9 cellular contexts compared by ENCODE assay signal in the genomic region with DNA sequence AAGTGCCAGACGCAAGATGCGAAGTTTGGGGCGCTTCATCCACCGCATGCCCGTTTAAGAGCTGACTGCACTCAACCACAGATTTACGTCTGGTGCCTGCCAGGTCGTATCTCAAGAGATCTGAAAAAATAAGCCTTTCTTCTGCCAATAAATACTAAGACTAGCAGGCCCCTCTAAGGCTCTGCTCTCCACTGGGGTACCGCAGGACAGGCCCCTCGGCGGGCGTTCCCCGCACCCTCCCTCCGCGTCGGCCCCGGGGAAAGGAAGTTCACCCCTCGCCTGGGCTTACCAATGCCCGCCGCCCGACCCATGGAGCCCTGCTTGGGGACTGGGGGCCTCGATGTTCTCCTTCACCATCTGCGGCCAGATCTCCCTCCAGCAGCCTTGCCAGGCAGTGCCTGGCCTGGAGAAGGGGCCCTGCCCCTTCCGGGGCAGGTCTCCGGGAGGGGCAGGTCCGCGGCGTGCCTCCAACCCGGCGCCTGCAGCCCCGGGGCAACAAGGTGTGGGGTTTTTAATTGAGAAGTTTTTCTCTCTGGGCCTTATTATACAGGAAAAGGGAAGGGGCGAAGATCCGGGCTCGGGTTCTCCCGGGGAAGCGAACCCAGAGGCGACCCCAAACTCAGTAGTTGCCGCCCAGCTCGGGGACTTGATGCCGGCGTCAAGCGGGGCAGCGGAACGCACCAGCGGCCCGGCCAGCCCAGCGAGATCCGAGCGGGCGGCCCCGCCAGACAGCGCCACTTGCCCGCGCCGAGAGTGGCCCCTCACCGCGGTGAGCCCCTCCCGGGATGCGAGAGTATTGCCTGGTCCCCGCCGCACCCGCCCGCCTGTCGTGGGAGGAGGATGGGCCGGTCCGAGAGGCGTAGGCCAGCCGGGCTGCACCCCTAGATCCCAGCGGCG. TPM values are rescaled to one million over a fixed set of nuclear protein-coding genes. Genes with fewer than 3 reads are reported as not detected.
DNase-seq lines count a peak whose midpoint lies in the region; ATAC-seq, FAIRE-seq and TF ChIP-seq lines count a peak whose summit lies in the region.
"Had no signal": no experiment of that assay in that cellular context is flagged by ENCODE, and none has a peak within 500 bp of the region (broad histone marks: within the 10 kb centered on the region; RNA-seq: fewer than 3 reads in every experiment).

No MANE protein-coding gene starts in this region.

- H3K9me1 ChIP-seq in endothelial cell of umbilical vein (replicated peaks; ENCODE audit: control insufficient read depth, extremely low read depth, insufficient read depth, low read length), result no peaks in the 10 kb centered on the region

- WGBS in thymus, result 2% methylated on average over 69 of the region's 69 CpGs

- H3K36me3 Mint-ChIP-seq in activated CD4-positive, alpha-beta T cell treated with anti-CD3 and anti-CD28 coated beads, Interleukin-2, amount 10 ng/mL, durations not matched to agents 7 days and 5 days (ENCODE audit: low read depth), result peaks cover 5% of the 10 kb centered on the region

- H3K4me3 Mint-ChIP-seq in activated CD4-positive, alpha-beta T cell treated with anti-CD3 and anti-CD28 coated beads, Interleukin-2, amount 10 ng/mL, durations not matched to agents 7 days and 5 days, result peak overlapping the region; percentile 90

- peak overlapping the region; percentile 74 to 91 (median 81) for H3K4me3 ChIP-seq in endothelial cell of umbilical vein (replicated peaks in 1 of 3; ENCODE audit: insufficient read depth in 1 of 3, low read depth in 1 of 3, low read length in 3 of 3)
- H3K4me3 ChIP-seq in mucosa of rectum (ENCODE audit: low read length in 2 of 2), result peak overlapping the region; percentile 63 to 72
- peak overlapping the region; percentile 88 for H3K4me3 ChIP-seq in thymus (ENCODE audit: low read length)

- peaks cover 42% of the 10 kb centered on the region for H3K4me1 Mint-ChIP-seq in activated CD4-positive, alpha-beta T cell treated with anti-CD3 and anti-CD28 coated beads, Interleukin-2, amount 10 ng/mL, durations not matched to agents 7 days and 5 days

- H4K20me1 ChIP-seq in endothelial cell of umbilical vein (replicated peaks; ENCODE audit: control insufficient read depth, extremely low read depth, insufficient read depth, low read length), result no peaks in the 10 kb centered on the region

- in situ Hi-C loops in KBM-7 (cut with MboI; ENCODE audit: low pct_unique_long_range_greater_than_20kb, low sequenced_read_pairs), result no loop called here

- no peaks in the 10 kb centered on the region for H3K9me3 Mint-ChIP-seq in activated CD4-positive, alpha-beta T cell treated with anti-CD3 and anti-CD28 coated beads, Interleukin-2, amount 10 ng/mL, durations not matched to agents 7 days and 5 days

- peak overlapping the region; percentile 93 for H2AFZ ChIP-seq in endothelial cell of umbilical vein (ENCODE audit: low read depth, low read length)

- no peak for TF ChIP-seq POLR2A in endothelial cell of umbilical vein (IDR thresholded peaks at IDR 0.05; ENCODE audit: low read depth, low read length)

- H3K79me2 ChIP-seq in endothelial cell of umbilical vein (ENCODE audit: control insufficient read depth, insufficient read depth, low read length), result no peaks in the 10 kb centered on the region

- H3K27ac ChIP-seq in endothelial cell of umbilical vein (ENCODE audit: insufficient read depth, low read depth, low read length) (no peak overlapping the region), mucosa of rectum (ENCODE audit: low read depth in 2 of 2, low read length in 2 of 2) (no peak overlapping the region), thymus (ENCODE audit: low read depth) (no peak overlapping the region)

- peak overlapping the region; percentile 86 for H3K27ac Mint-ChIP-seq in activated CD4-positive, alpha-beta T cell treated with anti-CD3 and anti-CD28 coated beads, Interleukin-2, amount 10 ng/mL, durations not matched to agents 7 days and 5 days

- H3K9me3 ChIP-seq in endothelial cell of umbilical vein (replicated peaks; ENCODE audit: control insufficient read depth, insufficient read depth, low read length), result no peaks in the 10 kb centered on the region
- no peaks in the 10 kb centered on the region for H3K9me3 ChIP-seq in mucosa of rectum (ENCODE audit: control insufficient read depth in 2 of 2, low read length in 2 of 2)
- no peaks in the 10 kb centered on the region for H3K9me3 ChIP-seq in thymus (ENCODE audit: control insufficient read depth)

- H3K4me2 ChIP-seq in endothelial cell of umbilical vein (ENCODE audit: insufficient read depth, low read length), result peak overlapping the region; percentile 67

- TF ChIP-seq CTCF in endothelial cell of umbilical vein (IDR thresholded peaks at IDR 0.05; ENCODE audit: extremely low read depth in 1 of 2, insufficient read depth in 1 of 2, low read depth in 1 of 2, low read length in 2 of 2), result no peak

- POLR2A ChIA-PET in activated CD4-positive, alpha-beta T cell treated with anti-CD3 and anti-CD28 coated beads, Interleukin-2, amount 10 ng/mL, durations not matched to agents 7 days and 5 days (lab: Charles Lee), result interaction anchor here (1.0 kb wide), 1 partner anchor 11 kb away, joined by 3 read pairs; no protein-coding TSS in a partner anchor
- POLR2A ChIA-PET in endothelial cell of umbilical vein (lab: Charles Lee), result no interaction called here

- peak; percentile 47 for ATAC-seq in GM21737 (IDR thresholded peaks at IDR 0.05; ENCODE audit: unreplicated experiment)

- peaks cover 10% of the 10 kb centered on the region for H3K27me3 Mint-ChIP-seq in activated CD4-positive, alpha-beta T cell treated with anti-CD3 and anti-CD28 coated beads, Interleukin-2, amount 10 ng/mL, durations not matched to agents 7 days and 5 days

- CTCF ChIA-PET in activated CD4-positive, alpha-beta T cell treated with anti-CD3 and anti-CD28 coated beads, Interleukin-2, amount 10 ng/mL, durations not matched to agents 7 days and 5 days (lab: Charles Lee), result interaction anchor here (0.6 to 1.5 kb wide), 7 partner anchors 16 to 255 kb away, joined by 3 to 4 read pairs (median 3); a partner anchor contains a TSS
- CTCF ChIA-PET in endothelial cell of umbilical vein (lab: Charles Lee), result interaction anchor here (0.9 to 1.6 kb wide), 3 partner anchors 68 to 473 kb away, joined by 3 to 5 read pairs (median 3); no protein-coding TSS in a partner anchor

- DNase-seq in NCI-H1105 (lab: John Stamatoyannopoulos, UW) (peak; percentile 4), NCI-H1105 treated with DMSO at 0.1 percent for 48 hours (lab: John Stamatoyannopoulos, UW) (no peak), KBM-7 (peak; percentile 68), endothelial cell of umbilical vein (ENCODE audit: low read depth, low spot score) (peak; percentile 42)
- peak; percentile 50 for DNase-seq in activated CD4-positive, alpha-beta T cell treated with anti-CD3 and anti-CD28 coated beads, Interleukin-2, amount 10 ng/mL, durations not matched to agents 7 days and 5 days

- intact Hi-C loops in endothelial cell of umbilical vein (cut with micrococcal nuclease), result loop anchor here (1.0 to 2.0 kb wide), 2 partner anchors 68 to 215 kb away; a partner anchor contains a TSS

- H3K36me3 ChIP-seq in endothelial cell of umbilical vein (ENCODE audit: control insufficient read depth in 2 of 2, extremely low read depth in 1 of 2, insufficient read depth in 2 of 2, low read length in 2 of 2), result no peaks in the 10 kb centered on the region
- no peaks in the 10 kb centered on the region for H3K36me3 ChIP-seq in mucosa of rectum (ENCODE audit: control insufficient read depth in 2 of 2, insufficient read depth in 2 of 2, low read length in 2 of 2)
- no peaks in the 10 kb centered on the region for H3K36me3 ChIP-seq in thymus (ENCODE audit: control insufficient read depth, insufficient read depth)

- H3K4me1 ChIP-seq in endothelial cell of umbilical vein (ENCODE audit: control insufficient read depth, extremely low read depth, insufficient read depth, low read length), result peaks cover 5% of the 10 kb centered on the region
- peaks cover 3 to 5% of the 10 kb centered on the region in 2 donors for H3K4me1 ChIP-seq in mucosa of rectum (ENCODE audit: control insufficient read depth in 2 of 2, insufficient read depth in 2 of 2, low read length in 2 of 2)
- H3K4me1 ChIP-seq in thymus (ENCODE audit: control insufficient read depth, insufficient read depth, low read length), result peaks cover 3% of the 10 kb centered on the region

- H3K9ac ChIP-seq in endothelial cell of umbilical vein (replicated peaks; ENCODE audit: extremely low read depth, insufficient read depth, low read length) (peak overlapping the region; percentile 72), mucosa of rectum (ENCODE audit: low read depth in 1 of 2, low read length in 2 of 2) (peak overlapping the region in 1 of 2 donors; percentile 56)

- no TSS peak for BruUV-seq in endothelial cell of umbilical vein (replicated peaks; lab: Mats Ljungman, UMichigan)

- dilution Hi-C loops in endothelial cell of umbilical vein (cut with MboI; ENCODE audit: extremely low pct_ligation_motif_present, low sequenced_read_pairs), result no loop called here

- FAIRE-seq in endothelial cell of umbilical vein (lab: Jason Lieb, UNC), result peak; percentile 72
- FAIRE-seq: islet of Langerhans had no signal

- H3K27me3 ChIP-seq in endothelial cell of umbilical vein (ENCODE audit: control insufficient read depth in 2 of 2, insufficient read depth in 2 of 2, low read length in 2 of 2), result no peaks in the 10 kb centered on the region
- peaks cover 8 to 10% of the 10 kb centered on the region in 2 donors for H3K27me3 ChIP-seq in mucosa of rectum (ENCODE audit: control insufficient read depth in 2 of 2, insufficient read depth in 2 of 2, low read length in 2 of 2)
- no peaks in the 10 kb centered on the region for H3K27me3 ChIP-seq in thymus (ENCODE audit: control insufficient read depth, insufficient read depth)

TF ChIP-seq in endothelial cell of umbilical vein, 7 proteins besides CTCF, POLR2A, EP300 and RAD21 (continues in another document):
- TF ChIP-seq POLR2AphosphoS5 (IDR thresholded peaks at IDR 0.05; ENCODE audit: insufficient read depth, low read depth, low read length) (no peak), EZH2 (IDR thresholded peaks at IDR 0.05; ENCODE audit: borderline replicate concordance, low read depth, low read length, severe bottlenecking) (no peak), JUN (IDR thresholded peaks at IDR 0.05; ENCODE audit: borderline replicate concordance, insufficient read depth, insufficient read length, low read depth) (no peak), MYC (IDR thresholded peaks at IDR 0.05; ENCODE audit: low read depth, low read length) (no peak)

RNA-seq across cellular contexts. Expression of a gene that starts 0.7 kb away (rescaled TPM):
- total RNA-seq in activated CD4-positive, alpha-beta T cell treated with anti-CD3 and anti-CD28 coated beads, Interleukin-2, amount 10 ng/mL, durations not matched to agents 7 days and 5 days, result 100 to 1,000 TPM; 111 to 130 TPM
- 36.0 and 45.0 TPM in 2 replicates for total RNA-seq in endothelial cell of umbilical vein
- 22.1 and 30.9 TPM in 2 replicates for polyA plus RNA-seq in endothelial cell of umbilical vein
- 3.7 and 9.3 TPM in 2 replicates for polyA plus RNA-seq in endothelial cell of umbilical vein (2011; cell fraction: cytosol; rRNA removed)
- 399 and 417 TPM in 2 replicates for polyA plus RNA-seq in endothelial cell of umbilical vein (2011; cell fraction: nucleus; rRNA removed)
- 21.3 and 31.3 TPM in 2 replicates for polyA plus RNA-seq in endothelial cell of umbilical vein (2012)
- 17.5 and 21.5 TPM in 2 replicates for polyA minus RNA-seq in endothelial cell of umbilical vein
- 9.1 TPM for polyA minus RNA-seq in endothelial cell of umbilical vein (2011; cell fraction: cytosol; rRNA and poly(A)+ RNA removed)
- polyA minus RNA-seq in endothelial cell of umbilical vein (2011; cell fraction: nucleus; rRNA and poly(A)+ RNA removed), result 39.6 and 47.2 TPM in 2 replicates
- polyA plus RNA-seq in thymus, result 66.5 TPM
